10 cellular contexts compared by ENCODE assay signal in genomic region chr7:137743021-137743420, GRCh38.
"Had no signal": no experiment of that assay in that cellular context is flagged by ENCODE, and none has a peak within 500 bp of the region (broad histone marks: within the 10 kb centered on the region; RNA-seq: fewer than 3 reads in every experiment).

No MANE protein-coding gene starts in this region.

- H3K4me3 Mint-ChIP-seq: HFFc6, IgD-negative memory B cell had no signal

- H3K4me3 ChIP-seq: GM23248, HAP-1 had no signal

- FAIRE-seq: HepG2 had no signal

- H3K27ac Mint-ChIP-seq: HFFc6, IgD-negative memory B cell had no signal

- H2AFZ ChIP-seq: GM23248 had no signal

- H3K9ac ChIP-seq: GM23248 had no signal

- H3K27ac ChIP-seq: GM23248, HL-60 had no signal

- DNase-seq: GM23248, GOT3, H7, HFFc6, KG1 had no signal

- H3K36me3 ChIP-seq: HAP-1 had no signal

- H3K4me1 Mint-ChIP-seq: IgD-negative memory B cell had no signal

- ATAC-seq: HCT116, HepG2 had no signal
